ENCODE assay signal across 13 cellular contexts in genomic region chr9:76646249-76646648, GRCh38.
A peak's percentile ranks its signal among the peaks of the same experiment; 100 is the strongest.
DNase-seq lines count a peak whose midpoint lies in the region; ATAC-seq and TF ChIP-seq lines count a peak whose summit lies in the region.
"Had no signal": no experiment of that assay in that cellular context is flagged by ENCODE, and none has a peak within 500 bp of the region (broad histone marks: within the 10 kb centered on the region; RNA-seq: fewer than 3 reads in every experiment).

No MANE protein-coding gene starts in this region.

- no peak for ATAC-seq in HG02970 (IDR thresholded peaks at IDR 0.05; ENCODE audit: low FRiP score, unreplicated experiment)
- no peak for ATAC-seq in stimulated activated effector memory CD8-positive, alpha-beta T cell treated with anti-CD3 and anti-CD28 coated beads, Interleukin-12 subunit alpha, Interleukin-12 subunit beta, amount 100 ng/mL, for 72 hours
- no peak for ATAC-seq in GM21528 (IDR thresholded peaks at IDR 0.05; ENCODE audit: low FRiP score, unreplicated experiment)

- H3K9me3 ChIP-seq in mammary epithelial cell (replicated peaks; ENCODE audit: insufficient read depth, low read length): no peaks in the 10 kb centered on the region
- H3K9me3 ChIP-seq: ovary had no signal

- intact Hi-C loops in mammary epithelial cell (cut with micrococcal nuclease) (no loop called here), MCF 10A (cut with micrococcal nuclease) (no loop called here), dorsolateral prefrontal cortex (cut with DNase I) (no loop called here)

- H3K27me3 ChIP-seq in mammary epithelial cell (ENCODE audit: insufficient read depth, low read length) (no peaks in the 10 kb centered on the region), dorsolateral prefrontal cortex (no peaks in the 10 kb centered on the region)
- H3K27me3 ChIP-seq: ovary had no signal

- dilution Hi-C loops in mammary epithelial cell (cut with HindIII; ENCODE audit: low sequenced_read_pairs): no loop called here

- no peaks in the 10 kb centered on the region for H3K9me3 Mint-ChIP-seq in MCF 10A (ENCODE audit: unreplicated experiment)
- no peaks in the 10 kb centered on the region for H3K9me3 Mint-ChIP-seq in stimulated activated effector memory CD8-positive, alpha-beta T cell treated with anti-CD3 and anti-CD28 coated beads, Interleukin-12 subunit alpha, Interleukin-12 subunit beta, amount 100 ng/mL, for 72 hours

- H3K27me3 Mint-ChIP-seq in MCF 10A (ENCODE audit: insufficient read depth, unreplicated experiment): no peaks in the 10 kb centered on the region

- TF ChIP-seq CTCF in mammary epithelial cell (conservative IDR thresholded peaks at IDR 0.05 in 1 of 2, IDR thresholded peaks at IDR 0.05 in 1 of 2; ENCODE audit: extremely low read depth in 1 of 2, insufficient read depth in 1 of 2, low read depth in 1 of 2, low read length in 2 of 2) (no peak), MCF 10A (IDR thresholded peaks at IDR 0.05; ENCODE audit: unreplicated experiment) (no peak), dorsolateral prefrontal cortex (IDR thresholded peaks at IDR 0.05 in 54 of 56, conservative IDR thresholded peaks at IDR 0.05 in 2 of 56; ENCODE audit: low read depth in 1 of 56, partially characterized antibody in 56 of 56) (no peak)

- H3K27ac Mint-ChIP-seq in MCF 10A (ENCODE audit: low read depth, unreplicated experiment): no peak overlapping the region
- H3K27ac Mint-ChIP-seq in stimulated activated effector memory CD8-positive, alpha-beta T cell treated with anti-CD3 and anti-CD28 coated beads, Interleukin-12 subunit alpha, Interleukin-12 subunit beta, amount 100 ng/mL, for 72 hours: no peak overlapping the region

- DNase-seq in mammary epithelial cell (no peak), MCF 10A (ENCODE audit: unreplicated experiment) (no peak), NCI-H345 (lab: John Stamatoyannopoulos, UW) (peak; percentile 86), dorsolateral prefrontal cortex (peak in 7 of 10 donors; percentile 36 to 90 (median 51)), NCI-H1417 treated with DMSO at 0.1 percent for 48 hours (lab: John Stamatoyannopoulos, UW) (no peak)
- no peak for DNase-seq in stimulated activated effector memory CD8-positive, alpha-beta T cell treated with anti-CD3 and anti-CD28 coated beads, Interleukin-12 subunit alpha, Interleukin-12 subunit beta, amount 100 ng/mL, for 72 hours (ENCODE audit: low spot score in 2 of 2)
- DNase-seq: activated gamma-delta T cell treated with Interleukin-2 at 50 U/mL for 16 hours, DMS53, KBM-7, ovary, WERI-Rb-1 had no signal

- POLR2A ChIA-PET in MCF 10A (lab: Yijun Ruan, JAX): interaction anchor here (1.4 kb wide), 1 partner anchor 42 kb away, joined by 4 read pairs; no protein-coding TSS in a partner anchor

- H3K4me2 ChIP-seq in mammary epithelial cell (ENCODE audit: insufficient read depth, low read depth, low read length): no peak overlapping the region

- WGBS in mammary epithelial cell (ENCODE audit: low coverage, missing lambda C conversion rate): 16% methylated on average over 4 of the region's 4 CpGs

- H2AFZ ChIP-seq in mammary epithelial cell (ENCODE audit: low read depth, low read length): peak overlapping the region; percentile 10

- peaks cover 5% of the 10 kb centered on the region for H3K36me3 Mint-ChIP-seq in MCF 10A (ENCODE audit: insufficient read depth, unreplicated experiment)
- no peaks in the 10 kb centered on the region for H3K36me3 Mint-ChIP-seq in stimulated activated effector memory CD8-positive, alpha-beta T cell treated with anti-CD3 and anti-CD28 coated beads, Interleukin-12 subunit alpha, Interleukin-12 subunit beta, amount 100 ng/mL, for 72 hours

- in situ Hi-C loops in mammary epithelial cell (cut with MboI; ENCODE audit: low sequenced_read_pairs in 2 of 2): no loop called here

- H3K4me1 ChIP-seq in mammary epithelial cell (ENCODE audit: insufficient read depth, low read length): peaks cover 3% of the 10 kb centered on the region

- H3K27ac ChIP-seq in mammary epithelial cell (ENCODE audit: insufficient read depth, low read depth, low read length) (no peak overlapping the region), dorsolateral prefrontal cortex (peak overlapping the region in 8 of 59 donors; percentile 9 to 45 (median 11))
- H3K27ac ChIP-seq: ovary, WERI-Rb-1 had no signal

- no peak overlapping the region for H3K4me3 Mint-ChIP-seq in MCF 10A (ENCODE audit: unreplicated experiment)
- H3K4me3 Mint-ChIP-seq in stimulated activated effector memory CD8-positive, alpha-beta T cell treated with anti-CD3 and anti-CD28 coated beads, Interleukin-12 subunit alpha, Interleukin-12 subunit beta, amount 100 ng/mL, for 72 hours: no peak overlapping the region

- no peak overlapping the region for H3K9ac ChIP-seq in mammary epithelial cell (ENCODE audit: insufficient read depth, low read length)

- no TSS peak for BruUV-seq in mammary epithelial cell (replicated peaks; lab: Mats Ljungman, UMichigan)
- BruUV-seq in MCF 10A (replicated peaks; lab: Mats Ljungman, UMichigan): no TSS peak

- peaks cover 14% of the 10 kb centered on the region for H3K4me1 Mint-ChIP-seq in MCF 10A (ENCODE audit: insufficient read depth, unreplicated experiment)
- H3K4me1 Mint-ChIP-seq in stimulated activated effector memory CD8-positive, alpha-beta T cell treated with anti-CD3 and anti-CD28 coated beads, Interleukin-12 subunit alpha, Interleukin-12 subunit beta, amount 100 ng/mL, for 72 hours: peaks cover 8% of the 10 kb centered on the region

- H3K79me2 ChIP-seq in mammary epithelial cell (ENCODE audit: insufficient read depth, low read length): no peaks in the 10 kb centered on the region

- no peaks in the 10 kb centered on the region for H3K36me3 ChIP-seq in mammary epithelial cell (ENCODE audit: insufficient read depth, low read length)
- H3K36me3 ChIP-seq: ovary, WERI-Rb-1 had no signal

- CTCF ChIA-PET in mammary epithelial cell (lab: Charles Lee; ENCODE audit: low non-redundant PET) (no interaction called here), MCF 10A (lab: Yijun Ruan, JAX) (interaction anchor here (0.8 to 1.2 kb wide), 3 partner anchors 10 to 59 kb away, joined by 3 to 4 read pairs (median 3); no protein-coding TSS in a partner anchor)

- H4K20me1 ChIP-seq in mammary epithelial cell (ENCODE audit: insufficient read depth, low read length): no peaks in the 10 kb centered on the region

- no peak overlapping the region for H3K4me3 ChIP-seq in mammary epithelial cell (replicated peaks in 1 of 3; ENCODE audit: insufficient read depth in 1 of 3, low read depth in 2 of 3, low read length in 3 of 3)
- no peak overlapping the region for H3K4me3 ChIP-seq in dorsolateral prefrontal cortex
- H3K4me3 ChIP-seq: ovary had no signal

Comparison
In these comparisons a context has a peak if more than half of its experiments do, and no peak if none do; other contexts are left out.
1. DNase-seq: peak in NCI-H345 (single experiment) and dorsolateral prefrontal cortex (7 of 10); none in mammary epithelial cell (single experiment), MCF 10A (single experiment), NCI-H1417 treated with DMSO at 0.1 percent for 48 hours (single experiment) and stimulated activated effector memory CD8-positive, alpha-beta T cell treated with anti-CD3 and anti-CD28 coated beads, Interleukin-12 subunit alpha, Interleukin-12 subunit beta, amount 100 ng/mL, for 72 hours (0 of 2).